In genomic region chr11:95849087-95849825, GRCh38 we compare ENCODE assay signal across 8 cellular contexts. TPM values are rescaled to one million over a fixed set of nuclear protein-coding genes. Genes with fewer than 3 reads are reported as not detected.
DNase-seq lines count a peak whose midpoint lies in the region; ATAC-seq and TF ChIP-seq lines count a peak whose summit lies in the region.

No MANE protein-coding gene starts in this region.

- H3K4me3 ChIP-seq in body of pancreas = no peak overlapping the region

- peaks cover 0 to 4% of the 10 kb centered on the region in 2 donors for H3K36me3 ChIP-seq in body of pancreas (replicated peaks in 1 of 2; ENCODE audit: insufficient read depth in 1 of 2, low read depth in 2 of 2)

- H3K27ac ChIP-seq in body of pancreas = no peak overlapping the region

- peak in 4 of 7 experiments; percentile 27 to 42 (median 32) for TF ChIP-seq CTCF in body of pancreas (IDR thresholded peaks at IDR 0.05)

- no peaks in the 10 kb centered on the region for H3K27me3 ChIP-seq in body of pancreas

- no peak for TF ChIP-seq POLR2A in body of pancreas (IDR thresholded peaks at IDR 0.05)

- no peaks in the 10 kb centered on the region for H3K9me3 ChIP-seq in body of pancreas

- 75 to 78% methylated on average over 6 of the region's 6 CpGs for WGBS in body of pancreas, 2 donors

- peak; percentile 61 for ATAC-seq in HG03175 (IDR thresholded peaks at IDR 0.05; ENCODE audit: unreplicated experiment)
- peak; percentile 50 for ATAC-seq in body of pancreas

- intact Hi-C loops in body of pancreas (cut with DNase I) = no loop called here

- no peaks in the 10 kb centered on the region for H3K4me1 ChIP-seq in body of pancreas

- DNase-seq in 8988T = peak; percentile 27
- DNase-seq in GM04503 (ENCODE audit: low read depth) = peak; percentile 42
- DNase-seq in OCI-M1 (lab: John Stamatoyannopoulos, UW) = peak; percentile 71
- peak; percentile 26 to 44 (median 34) for DNase-seq in body of pancreas
- peak; percentile 70 for DNase-seq in inferior parietal cortex (ENCODE audit: extremely low spot score)
- DNase-seq in stimulated activated CD4-positive, alpha-beta T cell treated with anti-CD3 and anti-CD28 coated beads, TNF-alpha, amount 100 ng/mL, for 24 hours (ENCODE audit: low read depth in 3 of 3) = peak in 2 of 3 experiments; percentile 5 to 14
- DNase-seq in NCI-H2029 (lab: John Stamatoyannopoulos, UW) = no peak

RNA-seq across cellular contexts. Expression of gene CEP57, which starts 59.0 kb away (rescaled TPM):
- 10 to 100 TPM; 30.4 to 72.8 TPM for total RNA-seq in body of pancreas

RNA-seq across cellular contexts. Expression of gene FAM76B, which starts 59.7 kb away (rescaled TPM):
- 10 to 100 TPM; 23.9 to 29.7 TPM for total RNA-seq in body of pancreas
